ENCODE assay signal across 21 cellular contexts in genomic region chr11:14620027-14620511, GRCh38. TPM values are rescaled to one million over a fixed set of nuclear protein-coding genes. Genes with fewer than 3 reads are reported as not detected.
DNase-seq lines count a peak whose midpoint lies in the region; ATAC-seq and TF ChIP-seq lines count a peak whose summit lies in the region.
"Had no signal": no experiment of that assay in that cellular context is flagged by ENCODE, and none has a peak within 500 bp of the region (broad histone marks: within the 10 kb centered on the region; RNA-seq: fewer than 3 reads in every experiment).

No MANE protein-coding gene starts in this region.

- POLR2A ChIA-PET in PC-3 (lab: Charles Lee; ENCODE audit: unreplicated experiment) = no interaction called here
- POLR2A ChIA-PET in naive thymus-derived CD4-positive, alpha-beta T cell (lab: Charles Lee) = no interaction called here

- peaks cover 13% of the 10 kb centered on the region for H3K4me1 ChIP-seq in CD4-positive, CD25-positive, alpha-beta regulatory T cell (ENCODE audit: control insufficient read depth, insufficient read depth, low read length, poor library complexity, severe bottlenecking)
- H3K4me1 ChIP-seq in PC-3 (ENCODE audit: insufficient read depth, low read length) = no peaks in the 10 kb centered on the region
- H3K4me1 ChIP-seq in naive thymus-derived CD4-positive, alpha-beta T cell (ENCODE audit: control insufficient read depth in 2 of 2, insufficient read depth in 2 of 2, low read length in 2 of 2) = peaks cover 0 to 14% of the 10 kb centered on the region in 2 donors
- H3K4me1 ChIP-seq: psoas muscle, vagina had no signal

- H3K27ac ChIP-seq in CD4-positive, CD25-positive, alpha-beta regulatory T cell (ENCODE audit: insufficient read depth, low read length, poor library complexity, severe bottlenecking) = no peak overlapping the region
- H3K27ac ChIP-seq in PC-3 (ENCODE audit: low read length) = no peak overlapping the region
- no peak overlapping the region for H3K27ac ChIP-seq in naive thymus-derived CD4-positive, alpha-beta T cell (ENCODE audit: low read depth, low read length)
- H3K27ac ChIP-seq: body of pancreas, psoas muscle, vagina had no signal

- peak overlapping the region in 1 of 3 donors; percentile 56 for H3K27ac Mint-ChIP-seq in CD4-positive, CD25-positive, alpha-beta regulatory T cell
- peak overlapping the region in 5 of 9 donors; percentile 18 to 71 (median 59) for H3K27ac Mint-ChIP-seq in naive thymus-derived CD4-positive, alpha-beta T cell
- H3K27ac Mint-ChIP-seq in activated T-cell treated with anti-CD3 and anti-CD28 coated beads, Interleukin-2, amount 50 U/mL, for 24 hours = no peak overlapping the region
- H3K27ac Mint-ChIP-seq: GM23338; nephron progenitor cell; stimulated activated naive CD8-positive, alpha-beta T cell treated with anti-CD3 and anti-CD28 coated beads, Interleukin-15, Interleukin-2, amounts not matched to agents 100 ng/mL and 50 ng/mL, for 24 hours had no signal

- no peaks in the 10 kb centered on the region for H3K36me3 ChIP-seq in CD4-positive, CD25-positive, alpha-beta regulatory T cell (ENCODE audit: control insufficient read depth, insufficient read depth, low read length)
- no peaks in the 10 kb centered on the region for H3K36me3 ChIP-seq in PC-3 (ENCODE audit: low read depth, low read length)
- no peaks in the 10 kb centered on the region for H3K36me3 ChIP-seq in naive thymus-derived CD4-positive, alpha-beta T cell (ENCODE audit: control insufficient read depth in 2 of 3, insufficient read depth in 3 of 3, low read length in 3 of 3)
- H3K36me3 ChIP-seq: vagina had no signal

- H3K27me3 ChIP-seq in CD4-positive, CD25-positive, alpha-beta regulatory T cell (ENCODE audit: control insufficient read depth, insufficient read depth, low read length) = no peaks in the 10 kb centered on the region
- H3K27me3 ChIP-seq in PC-3 (ENCODE audit: low read length) = peaks cover 4% of the 10 kb centered on the region; the same call in 1 of the 2 replicates
- H3K27me3 ChIP-seq in naive thymus-derived CD4-positive, alpha-beta T cell (ENCODE audit: control insufficient read depth in 2 of 2, insufficient read depth in 2 of 2, low read length in 2 of 2) = no peaks in the 10 kb centered on the region
- H3K27me3 ChIP-seq: body of pancreas, vagina had no signal

- H3K4me2 ChIP-seq in PC-3 (ENCODE audit: low read length) = no peak overlapping the region
- H3K4me2 ChIP-seq: GM23338 had no signal

- peaks cover 22% of the 10 kb centered on the region for H3K36me3 Mint-ChIP-seq in CD4-positive, CD25-positive, alpha-beta regulatory T cell
- H3K36me3 Mint-ChIP-seq in naive thymus-derived CD4-positive, alpha-beta T cell = peaks cover 0 to 70% (median 14%) of the 10 kb centered on the region in 5 donors
- peaks cover 63% of the 10 kb centered on the region for H3K36me3 Mint-ChIP-seq in activated T-cell treated with anti-CD3 and anti-CD28 coated beads, Interleukin-2, amount 50 U/mL, for 24 hours (ENCODE audit: low read depth)

- H2AFZ ChIP-seq in PC-3 (ENCODE audit: low read length) = no peak overlapping the region
- H2AFZ ChIP-seq: GM23338 had no signal

- H3K9me2 ChIP-seq in PC-3 (replicated peaks; ENCODE audit: low read length) = no peaks in the 10 kb centered on the region

- CTCF ChIA-PET in PC-3 (lab: Charles Lee) = no interaction called here
- CTCF ChIA-PET in naive thymus-derived CD4-positive, alpha-beta T cell (lab: Charles Lee) = interaction anchor here (1.1 to 1.3 kb wide), 2 partner anchors 25 to 39 kb away, joined by 3 to 6 read pairs; partner anchors contain the start of gene PDE3B

- no peak for DNase-seq in CD4-positive, CD25-positive, alpha-beta regulatory T cell
- DNase-seq in PC-3 (no peak), fibroblast of the conjunctiva (ENCODE audit: low read depth) (peak; percentile 68)
- DNase-seq in naive thymus-derived CD4-positive, alpha-beta T cell = no peak
- DNase-seq in activated T-cell treated with anti-CD3 and anti-CD28 coated beads, Interleukin-2, amount 50 U/mL, for 24 hours = no peak
- DNase-seq in stimulated activated naive CD8-positive, alpha-beta T cell treated with anti-CD3 and anti-CD28 coated beads, Interleukin-15, Interleukin-2, amounts not matched to agents 100 U/mL and 50 U/mL, for 24 hours = no peak
- no peak for DNase-seq in stimulated activated CD4-positive, alpha-beta T cell treated with anti-CD3 and anti-CD28 coated beads, Interleukin-15, amount 100 ng/mL, for 24 hours
- DNase-seq: activated naive CD4-positive, alpha-beta T cell treated with Interleukin-2 at 50 U/mL for 16 hours; body of pancreas; CD4-positive, alpha-beta memory T cell; mammary epithelial cell; NCI-H1694 treated with DMSO at 0.1 percent for 48 hours; NCI-H226; nephron progenitor cell; NK-92 treated with Interleukin-12 subunit alpha and Interleukin-12 subunit beta, amount 100 ng/mL, for 24 hours; psoas muscle had no signal

- peaks cover 5% of the 10 kb centered on the region for H3K27me3 Mint-ChIP-seq in CD4-positive, CD25-positive, alpha-beta regulatory T cell
- no peaks in the 10 kb centered on the region for H3K27me3 Mint-ChIP-seq in naive thymus-derived CD4-positive, alpha-beta T cell
- no peaks in the 10 kb centered on the region for H3K27me3 Mint-ChIP-seq in activated T-cell treated with anti-CD3 and anti-CD28 coated beads, Interleukin-2, amount 50 U/mL, for 24 hours
- H3K27me3 Mint-ChIP-seq: CD4-positive, alpha-beta memory T cell; stimulated activated naive CD8-positive, alpha-beta T cell treated with anti-CD3 and anti-CD28 coated beads, Interleukin-15, Interleukin-2, amounts not matched to agents 100 ng/mL and 50 ng/mL, for 24 hours had no signal

- no peaks in the 10 kb centered on the region for H3K9me3 ChIP-seq in CD4-positive, CD25-positive, alpha-beta regulatory T cell (ENCODE audit: control insufficient read depth in 2 of 2, low read length in 2 of 2)
- no peaks in the 10 kb centered on the region for H3K9me3 ChIP-seq in PC-3 (ENCODE audit: low read length)
- H3K9me3 ChIP-seq in naive thymus-derived CD4-positive, alpha-beta T cell (ENCODE audit: control insufficient read depth in 2 of 3, low read length in 3 of 3) = no peaks in the 10 kb centered on the region
- H3K9me3 ChIP-seq: body of pancreas, psoas muscle, vagina had no signal

- H3K4me3 ChIP-seq in CD4-positive, CD25-positive, alpha-beta regulatory T cell (ENCODE audit: low read depth, low read length) = peak overlapping the region; percentile 4
- H3K4me3 ChIP-seq in PC-3 (ENCODE audit: low read length) = no peak overlapping the region
- no peak overlapping the region for H3K4me3 ChIP-seq in naive thymus-derived CD4-positive, alpha-beta T cell (ENCODE audit: low read length)
- H3K4me3 ChIP-seq: body of pancreas, GM23338, psoas muscle, vagina had no signal

- no peaks in the 10 kb centered on the region for H4K20me1 ChIP-seq in PC-3 (ENCODE audit: low read length)

- no peak for TF ChIP-seq CTCF in PC-3 (conservative IDR thresholded peaks at IDR 0.05; ENCODE audit: low read depth, low read length)

- no TSS peak for BruUV-seq in PC-3 (replicated peaks; lab: Mats Ljungman, UMichigan)

- intact Hi-C loops in PC-3 (cut with micrococcal nuclease) = no loop called here
- intact Hi-C loops in naive thymus-derived CD4-positive, alpha-beta T cell (cut with micrococcal nuclease) = loop anchor here in 1 of 2 donors (1.0 kb wide), 1 partner anchor 8 kb away; no protein-coding TSS in a partner anchor

- H3K79me2 ChIP-seq in PC-3 (ENCODE audit: low read length) = no peaks in the 10 kb centered on the region

- ATAC-seq in CD4-positive, CD25-positive, alpha-beta regulatory T cell (ENCODE audit: low read depth in 2 of 2) = no peak
- ATAC-seq in PC-3 (peak; percentile 50), HG03571 (IDR thresholded peaks at IDR 0.05; ENCODE audit: unreplicated experiment) (no peak)
- no peak for ATAC-seq in naive thymus-derived CD4-positive, alpha-beta T cell
- no peak for ATAC-seq in stimulated activated naive CD8-positive, alpha-beta T cell treated with anti-CD3 and anti-CD28 coated beads, Interleukin-15, Interleukin-2, amounts not matched to agents 100 U/mL and 50 U/mL, for 24 hours
- ATAC-seq: body of pancreas, GM23338, psoas muscle had no signal

- H3K4me3 Mint-ChIP-seq in CD4-positive, CD25-positive, alpha-beta regulatory T cell = peak overlapping the region in 1 of 4 donors; percentile 3
- no peak overlapping the region for H3K4me3 Mint-ChIP-seq in naive thymus-derived CD4-positive, alpha-beta T cell
- H3K4me3 Mint-ChIP-seq in activated T-cell treated with anti-CD3 and anti-CD28 coated beads, Interleukin-2, amount 50 U/mL, for 24 hours = no peak overlapping the region
- H3K4me3 Mint-ChIP-seq: CD4-positive, alpha-beta memory T cell; GM23338; nephron progenitor cell; stimulated activated naive CD8-positive, alpha-beta T cell treated with anti-CD3 and anti-CD28 coated beads, Interleukin-15, Interleukin-2, amounts not matched to agents 100 ng/mL and 50 ng/mL, for 24 hours had no signal

- peaks cover 0 to 1% (median 0%) of the 10 kb centered on the region in 7 donors for H3K9me3 Mint-ChIP-seq in CD4-positive, CD25-positive, alpha-beta regulatory T cell
- peaks cover 0 to 3% (median 0%) of the 10 kb centered on the region in 11 donors for H3K9me3 Mint-ChIP-seq in naive thymus-derived CD4-positive, alpha-beta T cell
- no peaks in the 10 kb centered on the region for H3K9me3 Mint-ChIP-seq in activated T-cell treated with anti-CD3 and anti-CD28 coated beads, Interleukin-2, amount 50 U/mL, for 24 hours
- H3K9me3 Mint-ChIP-seq: CD4-positive, alpha-beta memory T cell; GM23338; nephron progenitor cell; stimulated activated naive CD8-positive, alpha-beta T cell treated with anti-CD3 and anti-CD28 coated beads, Interleukin-15, Interleukin-2, amounts not matched to agents 100 ng/mL and 50 ng/mL, for 24 hours had no signal

- H3K4me1 Mint-ChIP-seq in CD4-positive, CD25-positive, alpha-beta regulatory T cell = peaks cover 10 to 82% (median 46%) of the 10 kb centered on the region in 4 donors
- H3K4me1 Mint-ChIP-seq in naive thymus-derived CD4-positive, alpha-beta T cell = peaks cover 20 to 92% (median 80%) of the 10 kb centered on the region in 7 donors
- peaks cover 72% of the 10 kb centered on the region for H3K4me1 Mint-ChIP-seq in activated T-cell treated with anti-CD3 and anti-CD28 coated beads, Interleukin-2, amount 50 U/mL, for 24 hours (ENCODE audit: low read depth)
- H3K4me1 Mint-ChIP-seq: GM23338, nephron progenitor cell had no signal

- no peaks in the 10 kb centered on the region for H3F3A ChIP-seq in PC-3 (ENCODE audit: low read length, unreplicated experiment)

- no peak overlapping the region for H3K9ac ChIP-seq in PC-3 (ENCODE audit: low read length)

RNA-seq across cellular contexts. Expression of gene PDE3B, which starts 23.5 kb away (rescaled TPM):
- total RNA-seq in CD4-positive, CD25-positive, alpha-beta regulatory T cell = 99.5 TPM
- 10 to 100 TPM; 32.8 to 62.4 (median 49.1) TPM for polyA plus RNA-seq in CD4-positive, CD25-positive, alpha-beta regulatory T cell
- 0.11 TPM in 1 of 2 replicates, not detected in the other for total RNA-seq in PC-3 (2014; rRNA removed)
- total RNA-seq in naive thymus-derived CD4-positive, alpha-beta T cell = 100 to 1,000 TPM in 4 of 5 experiments, 10 to 100 TPM in 1; 79.6 to 268 (median 151) TPM
- 10 to 100 TPM; 49.7 to 81.2 TPM for polyA plus RNA-seq in naive thymus-derived CD4-positive, alpha-beta T cell
- total RNA-seq: mammary epithelial cell, RPMI7951 had no signal

Comparison
In these comparisons a context has a peak if more than half of its experiments do, and no peak if none do; other contexts are left out.
1. RNA of gene PDE3B, which starts 23.5 kb away (total RNA-seq): 79.6 to 268 TPM in naive thymus-derived CD4-positive, alpha-beta T cell and 99.5 TPM in CD4-positive, CD25-positive, alpha-beta regulatory T cell (single experiment); 0.11 TPM in PC-3; every median in the first group is over 10 times any median in the second.